1 cellular context compared by ENCODE assay signal in the genomic region with DNA sequence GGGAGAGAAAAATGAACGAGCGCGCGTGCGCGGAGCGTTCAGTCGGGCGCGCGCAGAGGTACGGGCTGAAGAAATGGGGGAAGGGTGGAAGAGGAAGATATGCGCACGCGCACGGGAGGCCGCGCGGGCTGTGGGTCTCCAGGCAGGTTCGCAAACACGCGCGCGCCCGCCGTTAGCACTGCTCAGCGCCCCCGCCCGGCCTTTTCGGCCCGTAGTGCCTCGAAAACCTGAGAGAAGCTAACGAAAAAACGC.
TF ChIP-seq lines count a peak whose summit lies in the region.

No MANE protein-coding gene starts in this region.

TF ChIP-seq in HEK293, 187 proteins besides CTCF, POLR2A, EP300 and RAD21 (continued from another document):
- no peak for TF ChIP-seq ZNF529 (tag by site-specific recombination; IDR thresholded peaks at IDR 0.05; ENCODE audit: insufficient replicate concordance)
- TF ChIP-seq FEZF1 (tag by site-specific recombination; IDR thresholded peaks at IDR 0.05): no peak
- TF ChIP-seq ZFP37 (tag by site-specific recombination; IDR thresholded peaks at IDR 0.05): peak; percentile 76; the same call in 1 of the 2 replicates
- TF ChIP-seq, protein P1, sequence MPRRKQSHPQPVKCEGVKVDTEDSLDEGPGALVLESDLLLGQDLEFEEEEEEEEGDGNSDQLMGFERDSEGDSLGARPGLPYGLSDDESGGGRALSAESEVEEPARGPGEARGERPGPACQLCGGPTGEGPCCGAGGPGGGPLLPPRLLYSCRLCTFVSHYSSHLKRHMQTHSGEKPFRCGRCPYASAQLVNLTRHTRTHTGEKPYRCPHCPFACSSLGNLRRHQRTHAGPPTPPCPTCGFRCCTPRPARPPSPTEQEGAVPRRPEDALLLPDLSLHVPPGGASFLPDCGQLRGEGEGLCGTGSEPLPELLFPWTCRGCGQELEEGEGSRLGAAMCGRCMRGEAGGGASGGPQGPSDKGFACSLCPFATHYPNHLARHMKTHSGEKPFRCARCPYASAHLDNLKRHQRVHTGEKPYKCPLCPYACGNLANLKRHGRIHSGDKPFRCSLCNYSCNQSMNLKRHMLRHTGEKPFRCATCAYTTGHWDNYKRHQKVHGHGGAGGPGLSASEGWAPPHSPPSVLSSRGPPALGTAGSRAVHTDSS (tag by site-specific recombination; IDR thresholded peaks at IDR 0.05): peak; percentile 63
- peak; percentile 8; the same call in 1 of the 2 replicates for TF ChIP-seq ZNF501 (tag by site-specific recombination; IDR thresholded peaks at IDR 0.05)
- TF ChIP-seq, protein P2, sequence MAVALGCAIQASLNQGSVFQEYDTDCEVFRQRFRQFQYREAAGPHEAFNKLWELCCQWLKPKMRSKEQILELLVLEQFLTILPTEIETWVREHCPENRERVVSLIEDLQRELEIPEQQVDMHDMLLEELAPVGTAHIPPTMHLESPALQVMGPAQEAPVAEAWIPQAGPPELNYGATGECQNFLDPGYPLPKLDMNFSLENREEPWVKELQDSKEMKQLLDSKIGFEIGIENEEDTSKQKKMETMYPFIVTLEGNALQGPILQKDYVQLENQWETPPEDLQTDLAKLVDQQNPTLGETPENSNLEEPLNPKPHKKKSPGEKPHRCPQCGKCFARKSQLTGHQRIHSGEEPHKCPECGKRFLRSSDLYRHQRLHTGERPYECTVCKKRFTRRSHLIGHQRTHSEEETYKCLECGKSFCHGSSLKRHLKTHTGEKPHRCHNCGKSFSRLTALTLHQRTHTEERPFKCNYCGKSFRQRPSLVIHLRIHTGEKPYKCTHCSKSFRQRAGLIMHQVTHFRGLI (tag by site-specific recombination; IDR thresholded peaks at IDR 0.05): 0 out of 2 replicates have a peak, but pooled peaks have one; percentile 55
- 0 out of 2 replicates have a peak, but pooled peaks have one; percentile 48 for TF ChIP-seq ZNF792 (tag by site-specific recombination; IDR thresholded peaks at IDR 0.05)
